Comparison of ENCODE assay signal across 11 cellular contexts in genomic region chr4:689498-690122, GRCh38. TPM values are rescaled to one million over a fixed set of nuclear protein-coding genes. Genes with fewer than 3 reads are reported as not detected.
DNase-seq lines count a peak whose midpoint lies in the region; ATAC-seq and TF ChIP-seq lines count a peak whose summit lies in the region.
"Had no signal": no experiment of that assay in that cellular context is flagged by ENCODE, and none has a peak within 500 bp of the region (broad histone marks: within the 10 kb centered on the region; RNA-seq: fewer than 3 reads in every experiment).

No MANE protein-coding gene starts in this region.

- 79% methylated on average over 10 of the region's 11 CpGs for WGBS in mesenchymal stem cell
- 58 to 83% methylated on average over 8 to 11 of the region's 11 CpGs for WGBS in testis, 2 donors

- peak overlapping the region; percentile 5 to 82 for H3K4ac ChIP-seq in mesenchymal stem cell (ENCODE audit: low read depth in 1 of 2, low read length in 2 of 2)

- H3K27ac ChIP-seq in HUES48 (ENCODE audit: low read depth, low read length) (peak overlapping the region; percentile 21), duodenal mucosa (ENCODE audit: low read depth, low read length) (no peak overlapping the region), mesenchymal stem cell (ENCODE audit: low read length, poor library complexity, severe bottlenecking) (no peak overlapping the region), testis (peak overlapping the region in 1 of 2 donors; percentile 56)
- H3K27ac ChIP-seq: RWPE1 had no signal

- no peak for TF ChIP-seq POLR2A in testis (IDR thresholded peaks at IDR 0.05)

- ATAC-seq in GM21447 (IDR thresholded peaks at IDR 0.05; ENCODE audit: unreplicated experiment) = no peak
- ATAC-seq in HG03175 (IDR thresholded peaks at IDR 0.05; ENCODE audit: unreplicated experiment) = no peak
- no peak for ATAC-seq in HG02798 (IDR thresholded peaks at IDR 0.05; ENCODE audit: poor library complexity, unreplicated experiment)
- ATAC-seq: activated naive CD8-positive, alpha-beta T cell treated with anti-CD3 and anti-CD28 coated beads, Interleukin-2, amount 50 U/mL, for 24 hours had no signal

- peak overlapping the region in 1 of 2 experiments; percentile 3 for H3K14ac ChIP-seq in mesenchymal stem cell (ENCODE audit: low read length in 2 of 2)

- H3K4me2 ChIP-seq in mesenchymal stem cell (ENCODE audit: low read length, poor library complexity, severe bottlenecking) = peak overlapping the region; percentile 66

- peaks cover 2% of the 10 kb centered on the region for H3K79me1 ChIP-seq in mesenchymal stem cell (replicated peaks; ENCODE audit: low read length, poor library complexity, severe bottlenecking)

- peak overlapping the region; percentile 99 for H4K8ac ChIP-seq in mesenchymal stem cell (ENCODE audit: low read length)

- H3K9me3 ChIP-seq in HUES48 (ENCODE audit: control insufficient read depth, insufficient read depth, low read length) = no peaks in the 10 kb centered on the region
- no peaks in the 10 kb centered on the region for H3K9me3 ChIP-seq in duodenal mucosa (ENCODE audit: control insufficient read depth in 1 of 2, low read length in 2 of 2)
- no peaks in the 10 kb centered on the region for H3K9me3 ChIP-seq in mesenchymal stem cell (ENCODE audit: control insufficient read depth, low read length)
- H3K9me3 ChIP-seq in testis = no peaks in the 10 kb centered on the region

- H3K9ac ChIP-seq in HUES48 (ENCODE audit: low read depth, low read length) (no peak overlapping the region), duodenal mucosa (ENCODE audit: low read depth in 1 of 2, low read length in 2 of 2) (peak overlapping the region; percentile 58 to 60), mesenchymal stem cell (ENCODE audit: low read length) (peak overlapping the region; percentile 88)

- H3K18ac ChIP-seq in mesenchymal stem cell (ENCODE audit: low read depth in 1 of 2, low read length in 2 of 2) = peak overlapping the region; percentile 1 to 67

- no peak overlapping the region for H3K23ac ChIP-seq in mesenchymal stem cell (ENCODE audit: low read length in 2 of 2)

- H2BK120ac ChIP-seq in mesenchymal stem cell (ENCODE audit: low read depth, low read length) = peak overlapping the region; percentile 77

- H3K4me1 ChIP-seq in HUES48 (ENCODE audit: control insufficient read depth, insufficient read depth, low read length) = peaks cover 19% of the 10 kb centered on the region
- H3K4me1 ChIP-seq in duodenal mucosa (ENCODE audit: control insufficient read depth in 1 of 2, insufficient read depth in 2 of 2, low read length in 2 of 2) = peaks cover 31 to 33% of the 10 kb centered on the region in 2 donors
- peaks cover 36% of the 10 kb centered on the region for H3K4me1 ChIP-seq in mesenchymal stem cell (ENCODE audit: control insufficient read depth, insufficient read depth, low read depth, low read length)
- no peaks in the 10 kb centered on the region for H3K4me1 ChIP-seq in testis

- H2AFZ ChIP-seq in mesenchymal stem cell (ENCODE audit: low read depth, low read length) = peak overlapping the region; percentile 72

- H3K4me3 ChIP-seq in HUES48 (ENCODE audit: low read depth, low read length) (peak overlapping the region; percentile 63), duodenal mucosa (ENCODE audit: low read depth in 1 of 2, low read length in 2 of 2) (peak overlapping the region; percentile 58 to 64), mesenchymal stem cell (ENCODE audit: insufficient read depth in 1 of 2, low read depth in 1 of 2, low read length in 2 of 2) (peak overlapping the region in 1 of 2 experiments; percentile 83), testis (peak overlapping the region; percentile 36 to 38)

- H3K27me3 ChIP-seq in HUES48 (ENCODE audit: control insufficient read depth, insufficient read depth, low read length) (no peaks in the 10 kb centered on the region), duodenal mucosa (ENCODE audit: control insufficient read depth in 1 of 2, insufficient read depth in 2 of 2, low read length in 2 of 2) (no peaks in the 10 kb centered on the region), mesenchymal stem cell (ENCODE audit: control insufficient read depth in 1 of 2, insufficient read depth in 1 of 2, low read length in 2 of 2) (peaks cover 3 to 6% of the 10 kb centered on the region in 2 experiments), testis (no peaks in the 10 kb centered on the region)

- H2BK12ac ChIP-seq in mesenchymal stem cell (ENCODE audit: low read length in 2 of 2) = peak overlapping the region in 1 of 2 experiments; percentile 51

- H4K91ac ChIP-seq in mesenchymal stem cell (ENCODE audit: low read length) = peak overlapping the region; percentile 90

- H2AK5ac ChIP-seq in mesenchymal stem cell (ENCODE audit: low read length, severe bottlenecking) = no peak overlapping the region

- intact Hi-C loops in testis (cut with DNase I; ENCODE audit: low total_unique reads) = no loop called here

- H3K36me3 ChIP-seq in HUES48 (ENCODE audit: control insufficient read depth, insufficient read depth, low read length) = no peaks in the 10 kb centered on the region
- no peaks in the 10 kb centered on the region for H3K36me3 ChIP-seq in duodenal mucosa (ENCODE audit: control insufficient read depth in 1 of 2, insufficient read depth in 2 of 2, low read length in 2 of 2)
- peaks cover 7 to 11% of the 10 kb centered on the region in 2 experiments for H3K36me3 ChIP-seq in mesenchymal stem cell (ENCODE audit: control insufficient read depth in 1 of 2, insufficient read depth in 2 of 2, low read depth in 1 of 2, low read length in 2 of 2)
- no peaks in the 10 kb centered on the region for H3K36me3 ChIP-seq in testis (ENCODE audit: low read depth, missing control alignments)

- no peak overlapping the region for H2BK5ac ChIP-seq in mesenchymal stem cell (ENCODE audit: low read depth, low read length, poor library complexity, severe bottlenecking)

- DNase-seq in mesenchymal stem cell (no peak), testis (no peak), activated gamma-delta T cell treated with Interleukin-2 at 50 U/mL for 16 hours (no peak)
- DNase-seq: activated naive CD8-positive, alpha-beta T cell treated with anti-CD3 and anti-CD28 coated beads, Interleukin-2, amount 50 U/mL, for 24 hours; NCI-H1436 had no signal

- no peak for TF ChIP-seq CTCF in testis (IDR thresholded peaks at IDR 0.05)

- H2BK15ac ChIP-seq in mesenchymal stem cell (ENCODE audit: low read depth, poor library complexity, severe bottlenecking) = no peak overlapping the region

RNA-seq across cellular contexts. Expression of gene SLC49A3, which starts 0.7 kb away (rescaled TPM):
- polyA plus RNA-seq in mesenchymal stem cell (2013, experiment 1 of 2) = 1.4 TPM
- polyA plus RNA-seq in mesenchymal stem cell (2013, experiment 2 of 2) = 1.3 TPM
- 10 to 100 TPM in 1 of 2 donors, 1 to 10 TPM in 1; 7.3 to 10.1 TPM for total RNA-seq in testis
- polyA plus RNA-seq in testis (ENCODE audit: insufficient read depth, low read depth, low replicate concordance) = 23.5 TPM

RNA-seq across cellular contexts. Expression of gene MYL5, which starts 15.3 kb away (rescaled TPM):
- polyA plus RNA-seq in mesenchymal stem cell (2013, experiment 1 of 2) = 15.0 TPM
- 13.1 TPM for polyA plus RNA-seq in mesenchymal stem cell (2013, experiment 2 of 2)
- total RNA-seq in testis = 10 to 100 TPM; 34.2 to 45.0 TPM
- polyA plus RNA-seq in testis (ENCODE audit: insufficient read depth, low read depth, low replicate concordance) = 33.9 TPM

RNA-seq across cellular contexts. Expression of gene ATP5ME, which starts 15.5 kb away (rescaled TPM):
- 1,109 TPM for polyA plus RNA-seq in mesenchymal stem cell (2013, experiment 1 of 2)
- polyA plus RNA-seq in mesenchymal stem cell (2013, experiment 2 of 2) = 1,079 TPM
- 100 to 1,000 TPM; 123 to 139 TPM for total RNA-seq in testis
- 299 TPM for polyA plus RNA-seq in testis (ENCODE audit: insufficient read depth, low read depth, low replicate concordance)

RNA-seq across cellular contexts. Expression of gene PCGF3, which starts 16.0 kb away (rescaled TPM):
- polyA plus RNA-seq in mesenchymal stem cell (2013, experiment 1 of 2) = 33.6 TPM
- polyA plus RNA-seq in mesenchymal stem cell (2013, experiment 2 of 2) = 32.1 TPM
- total RNA-seq in testis = 10 to 100 TPM; 84.2 to 84.8 TPM
- polyA plus RNA-seq in testis (ENCODE audit: insufficient read depth, low read depth, low replicate concordance) = 37.3 TPM
